In genomic region chr6:25958700-25959162, GRCh38 we compare ENCODE assay signal across 1 cellular context.
TF ChIP-seq lines count a peak whose summit lies in the region.

No MANE protein-coding gene starts in this region.

TF ChIP-seq in GM12878, 131 proteins besides CTCF, POLR2A, EP300 and RAD21:
- TF ChIP-seq SRF (IDR thresholded peaks at IDR 0.05; ENCODE audit: low read depth in 2 of 2, low read length in 2 of 2) (peak in 1 of 2 experiments; percentile 66; a peak in 1 of 4 replicates), CEBPZ (IDR thresholded peaks at IDR 0.05; ENCODE audit: low read depth, low read length) (no peak)
